8 cellular contexts compared by ENCODE assay signal in the genomic region with DNA sequence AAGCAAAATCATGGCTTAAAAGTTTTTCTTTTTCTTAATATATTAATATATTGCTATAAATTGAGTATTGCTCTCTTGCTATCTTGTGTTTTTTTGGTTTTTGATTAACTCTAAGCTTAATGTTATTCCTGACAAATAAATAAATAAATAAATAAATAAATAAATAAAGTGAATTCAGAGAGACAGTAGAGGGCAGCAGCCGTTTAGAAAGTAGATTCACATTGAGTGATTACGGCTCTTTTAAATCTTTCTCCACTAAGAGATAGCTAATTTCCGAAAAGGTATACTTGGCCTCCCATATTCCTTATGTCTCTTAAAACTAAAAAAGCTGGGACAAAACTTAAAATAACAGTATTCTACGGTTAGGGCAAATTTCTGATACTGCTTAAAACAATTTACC. TPM values are rescaled to one million over a fixed set of nuclear protein-coding genes. Genes with fewer than 3 reads are reported as not detected.
A peak's percentile ranks its signal among the peaks of the same experiment; 100 is the strongest.
DNase-seq lines count a peak whose midpoint lies in the region; ATAC-seq and TF ChIP-seq lines count a peak whose summit lies in the region.

No MANE protein-coding gene starts in this region.

- ATAC-seq in foreskin keratinocyte: no peak
- no peak for ATAC-seq in effector memory CD8-positive, alpha-beta T cell (replicated peaks)

- intact Hi-C loops in testis (cut with DNase I; ENCODE audit: low total_unique reads): loop anchor here (10.0 kb wide), 1 partner anchor 328 kb away; no protein-coding TSS in a partner anchor

- no peak overlapping the region for H3K4me3 Mint-ChIP-seq in effector memory CD8-positive, alpha-beta T cell

- H3K27me3 ChIP-seq in foreskin keratinocyte (no peaks in the 10 kb centered on the region), testis (no peaks in the 10 kb centered on the region)

- H3K27ac ChIP-seq in RWPE1 (no peak overlapping the region), foreskin keratinocyte (no peak overlapping the region), testis (no peak overlapping the region)

- H3K4me3 ChIP-seq in testis: no peak overlapping the region

- POLR2A ChIA-PET in RWPE1 (lab: Yijun Ruan, JAX; ENCODE audit: low non-redundant PET): interaction anchor here (0.5 kb wide), 1 partner anchor 42 kb away, joined by 7 read pairs; no protein-coding TSS in a partner anchor

- CTCF ChIA-PET in RWPE1 (lab: Yijun Ruan, JAX): interaction anchor here (0.6 to 5.3 kb wide), 23 partner anchors 9 to 498 kb away, joined by 3 to 58 read pairs (median 4); no protein-coding TSS in a partner anchor

- peak; percentile 43 for DNase-seq in NCI-H510A treated with DMSO at 0.1 percent for 48 hours (lab: John Stamatoyannopoulos, UW)
- no peak for DNase-seq in NCI-H510A (lab: John Stamatoyannopoulos, UW)
- DNase-seq in RWPE1 (ENCODE audit: low spot score): peak; percentile 36
- DNase-seq in foreskin keratinocyte: no peak
- DNase-seq in testis: no peak
- DNase-seq in effector memory CD8-positive, alpha-beta T cell: no peak
- no peak for DNase-seq in LoVo (ENCODE audit: low spot score)
- DNase-seq in activated naive CD4-positive, alpha-beta T cell treated with Interleukin-2 at 50 U/mL for 16 hours: no peak

- no peaks in the 10 kb centered on the region for H3K36me3 ChIP-seq in testis (ENCODE audit: low read depth, missing control alignments)

- TF ChIP-seq POLR2A in testis (IDR thresholded peaks at IDR 0.05): no peak

- no peaks in the 10 kb centered on the region for H3K4me1 ChIP-seq in foreskin keratinocyte
- peaks cover 3% of the 10 kb centered on the region for H3K4me1 ChIP-seq in testis

- no peak overlapping the region for H3K27ac Mint-ChIP-seq in effector memory CD8-positive, alpha-beta T cell

- TF ChIP-seq CTCF in RWPE1 (conservative IDR thresholded peaks at IDR 0.05; ENCODE audit: low read depth): peak; percentile 57; the same call in 1 of the 2 replicates
- TF ChIP-seq CTCF in foreskin keratinocyte (conservative IDR thresholded peaks at IDR 0.05): peak; percentile 72
- TF ChIP-seq CTCF in testis (IDR thresholded peaks at IDR 0.05): peak in 2 of 3 experiments; percentile 7 to 51

- no peaks in the 10 kb centered on the region for H3K27me3 Mint-ChIP-seq in effector memory CD8-positive, alpha-beta T cell

- no peaks in the 10 kb centered on the region for H3K9me3 ChIP-seq in testis

- H3K4me1 Mint-ChIP-seq in effector memory CD8-positive, alpha-beta T cell (ENCODE audit: low read depth in 2 of 2): no peaks in the 10 kb centered on the region

- no peaks in the 10 kb centered on the region for H3K36me3 Mint-ChIP-seq in effector memory CD8-positive, alpha-beta T cell (ENCODE audit: insufficient read depth)

- no peaks in the 10 kb centered on the region for H3K9me3 Mint-ChIP-seq in effector memory CD8-positive, alpha-beta T cell

- 32 to 39% methylated on average over 4 of the region's 4 CpGs for WGBS in testis, 2 donors

RNA-seq across cellular contexts. Expression of gene MSH2, which starts 34.3 kb away (rescaled TPM):
- 32.6 and 38.3 TPM in 2 replicates for total RNA-seq in foreskin keratinocyte
- 12.9 and 18.8 TPM in 2 replicates for polyA plus RNA-seq in foreskin keratinocyte
- 10 to 100 TPM; 24.3 to 25.3 TPM for total RNA-seq in testis
- 23.5 TPM for polyA plus RNA-seq in testis (ENCODE audit: insufficient read depth, low read depth, low replicate concordance)

Comparison
In these comparisons a context has a peak if more than half of its experiments do, and no peak if none do; other contexts are left out.
1. DNase-seq: peak in NCI-H510A treated with DMSO at 0.1 percent for 48 hours (single experiment) and RWPE1 (single experiment); none in NCI-H510A (single experiment), foreskin keratinocyte (0 of 2), testis (single experiment), effector memory CD8-positive, alpha-beta T cell (0 of 3), LoVo (single experiment) and activated naive CD4-positive, alpha-beta T cell treated with Interleukin-2 at 50 U/mL for 16 hours (single experiment).
2. Peak in every context shown above with its lines, with median percentiles within 50 percentile points of each other: CTCF ChIP-seq.